ENCODE assay signal across 29 cellular contexts in the genomic region with DNA sequence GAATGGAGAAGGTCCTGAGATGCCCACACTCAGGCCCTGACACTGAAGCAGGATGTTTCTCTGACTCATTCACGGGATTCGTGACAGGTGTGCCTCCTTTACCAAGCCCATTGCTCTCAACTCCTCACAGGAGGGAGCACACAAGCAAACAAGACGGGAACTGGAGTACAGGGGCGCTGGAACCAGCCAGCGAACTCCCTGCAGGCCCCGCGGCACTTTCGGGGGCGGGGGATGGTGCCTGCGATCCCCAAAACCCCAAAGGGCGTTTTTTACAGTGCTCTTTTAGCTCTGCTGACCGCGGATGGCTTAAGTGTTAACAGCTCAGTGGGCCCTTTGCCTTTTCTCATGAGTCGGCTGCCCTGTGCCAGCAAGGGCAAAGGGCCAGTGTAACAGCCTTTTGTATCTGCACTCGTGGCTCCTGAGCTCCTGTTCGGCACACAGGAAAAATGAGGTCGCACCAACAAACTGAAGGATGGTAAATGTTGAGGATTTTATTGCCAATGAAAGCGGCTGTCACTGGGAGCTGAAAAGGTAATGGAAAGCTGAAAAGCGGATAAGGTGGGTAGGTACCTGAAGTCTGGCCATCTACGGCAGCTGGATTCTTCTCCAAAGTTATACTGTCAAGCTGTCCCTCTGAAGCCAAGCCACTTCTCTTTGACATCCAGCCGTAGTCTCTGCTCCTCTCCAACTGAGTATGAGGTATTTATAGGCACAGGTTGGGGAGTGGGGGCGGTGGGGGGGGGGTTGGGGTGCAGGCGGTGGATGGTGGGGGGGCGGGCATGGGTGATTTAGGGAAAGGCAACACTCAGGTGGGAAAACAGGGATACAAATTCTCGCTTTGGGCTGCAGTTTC.
DNase-seq lines count a peak whose midpoint lies in the region; ATAC-seq and TF ChIP-seq lines count a peak whose summit lies in the region.
"Had no signal": no experiment of that assay in that cellular context is flagged by ENCODE, and none has a peak within 500 bp of the region (broad histone marks: within the 10 kb centered on the region; RNA-seq: fewer than 3 reads in every experiment).

No MANE protein-coding gene starts in this region.

- H2AFZ ChIP-seq in PC-3 (ENCODE audit: low read length): no peak overlapping the region
- H2AFZ ChIP-seq in osteoblast (ENCODE audit: low read length): peak overlapping the region; percentile 29

- H3K36me3 ChIP-seq in PC-3 (ENCODE audit: low read depth, low read length) (no peaks in the 10 kb centered on the region), left ventricle myocardium inferior (no peaks in the 10 kb centered on the region), osteoblast (ENCODE audit: insufficient read depth, low read length) (no peaks in the 10 kb centered on the region), body of pancreas (replicated peaks in 1 of 2; ENCODE audit: insufficient read depth in 1 of 2, low read depth in 2 of 2) (no peaks in the 10 kb centered on the region), tibial artery (no peaks in the 10 kb centered on the region)
- H3K36me3 ChIP-seq: gastrocnemius medialis, upper lobe of left lung had no signal

- H3K27ac ChIP-seq in PC-3 (ENCODE audit: low read length) (no peak overlapping the region), left ventricle myocardium inferior (replicated peaks) (peak overlapping the region; percentile 86), osteoblast (ENCODE audit: low read depth, low read length) (no peak overlapping the region), body of pancreas (no peak overlapping the region), tibial artery (no peak overlapping the region)
- H3K27ac ChIP-seq: gastrocnemius medialis, upper lobe of left lung had no signal

- CTCF ChIA-PET in PC-3 (lab: Charles Lee): no interaction called here

- no peaks in the 10 kb centered on the region for H3K79me2 ChIP-seq in PC-3 (ENCODE audit: low read length)
- H3K79me2 ChIP-seq in osteoblast (ENCODE audit: insufficient read depth, low read length): no peaks in the 10 kb centered on the region

- TF ChIP-seq POLR2A in body of pancreas (IDR thresholded peaks at IDR 0.05): no peak

- intact Hi-C loops in PC-3 (cut with micrococcal nuclease): no loop called here
- intact Hi-C loops in left ventricle myocardium inferior (cut with micrococcal nuclease): no loop called here
- intact Hi-C loops in body of pancreas (cut with DNase I): no loop called here
- intact Hi-C loops in tibial artery (cut with DNase I; ENCODE audit: low total_unique reads): no loop called here

- H3K9ac ChIP-seq in PC-3 (ENCODE audit: low read length): no peak overlapping the region

- no peaks in the 10 kb centered on the region for H3K9me3 ChIP-seq in PC-3 (ENCODE audit: low read length)
- no peaks in the 10 kb centered on the region for H3K9me3 ChIP-seq in left ventricle myocardium inferior (replicated peaks)
- no peaks in the 10 kb centered on the region for H3K9me3 ChIP-seq in osteoblast (ENCODE audit: low read depth, low read length)
- H3K9me3 ChIP-seq in body of pancreas: no peaks in the 10 kb centered on the region
- no peaks in the 10 kb centered on the region for H3K9me3 ChIP-seq in tibial artery
- H3K9me3 ChIP-seq: gastrocnemius medialis, upper lobe of left lung had no signal

- DNase-seq in NCI-H146 (lab: John Stamatoyannopoulos, UW) (peak; percentile 15), NCI-H146 treated with DMSO at 0.1 percent for 48 hours (lab: John Stamatoyannopoulos, UW; ENCODE audit: unreplicated experiment) (no peak), PC-3 (no peak), left ventricle myocardium inferior (peak; percentile 41), osteoblast (ENCODE audit: insufficient read length, low spot score, missing footprints) (no peak), body of pancreas (no peak), tibial artery (no peak), NCI-H2196 (lab: John Stamatoyannopoulos, UW; ENCODE audit: unreplicated experiment) (no peak)
- DNase-seq: activated CD4-positive, alpha-beta T cell treated with anti-CD3 and anti-CD28 coated beads for 4 hours; activated CD8-positive, alpha-beta T cell treated with anti-CD3 and anti-CD28 coated beads, Interleukin-2, amount 10 ng/mL, durations not matched to agents 7 days and 5 days; activated naive CD4-positive, alpha-beta T cell treated with anti-CD3 and anti-CD28 coated beads, Interleukin-2, amount 50 U/mL, for 16 hours; amygdala; CD4-positive, CD25-positive, alpha-beta regulatory T cell; EL; gastrocnemius medialis; GOT3; midbrain; naive thymus-derived CD4-positive, alpha-beta T cell; NCI-H1105; NCI-H2029; NCI-H2227 treated with DMSO at 0.1 percent for 48 hours; NCI-H526; NK-92 treated with Interleukin-12 subunit alpha and Interleukin-12 subunit beta, amount 100 ng/mL, for 24 hours; occipital lobe; SIG-M5; stimulated activated naive B cell treated with anti-CD40 and anti-IgM and Interleukin-4, amounts not matched to agents 10 μg/mL and 1 μg/mL and 100 μg/mL, for 72 hours; substantia nigra; SW 1271 had no signal

- H3K27me3 ChIP-seq in PC-3 (ENCODE audit: low read length) (peaks cover 72% of the 10 kb centered on the region), left ventricle myocardium inferior (ENCODE audit: low read depth) (no peaks in the 10 kb centered on the region), osteoblast (ENCODE audit: insufficient read depth, low read length) (peaks cover 42% of the 10 kb centered on the region), body of pancreas (no peaks in the 10 kb centered on the region), tibial artery (no peaks in the 10 kb centered on the region)
- H3K27me3 ChIP-seq: gastrocnemius medialis, upper lobe of left lung had no signal

- 75 to 76% methylated on average over 19 to 25 of the region's 25 CpGs for WGBS in body of pancreas, 2 donors

- H4K20me1 ChIP-seq in PC-3 (ENCODE audit: low read length) (no peaks in the 10 kb centered on the region), osteoblast (ENCODE audit: insufficient read depth, low read length) (no peaks in the 10 kb centered on the region)

- TF ChIP-seq CTCF in PC-3 (conservative IDR thresholded peaks at IDR 0.05; ENCODE audit: low read depth, low read length) (no peak), left ventricle myocardium inferior (IDR thresholded peaks at IDR 0.05; ENCODE audit: borderline replicate concordance) (no peak), osteoblast (IDR thresholded peaks at IDR 0.05; ENCODE audit: extremely low read depth, low read depth, low read length) (no peak), body of pancreas (IDR thresholded peaks at IDR 0.05) (no peak), tibial artery (IDR thresholded peaks at IDR 0.05) (no peak)

- no peaks in the 10 kb centered on the region for H3K4me1 ChIP-seq in PC-3 (ENCODE audit: insufficient read depth, low read length)
- no peaks in the 10 kb centered on the region for H3K4me1 ChIP-seq in left ventricle myocardium inferior
- no peaks in the 10 kb centered on the region for H3K4me1 ChIP-seq in osteoblast (ENCODE audit: insufficient read depth, low read length)
- H3K4me1 ChIP-seq in body of pancreas: no peaks in the 10 kb centered on the region
- no peaks in the 10 kb centered on the region for H3K4me1 ChIP-seq in tibial artery
- H3K4me1 ChIP-seq: gastrocnemius medialis, upper lobe of left lung had no signal

- H3K4me3 ChIP-seq in PC-3 (ENCODE audit: low read length): no peak overlapping the region
- H3K4me3 ChIP-seq in left ventricle myocardium inferior: peak overlapping the region; percentile 65
- no peak overlapping the region for H3K4me3 ChIP-seq in osteoblast (ENCODE audit: insufficient read depth, low read length)
- H3K4me3 ChIP-seq in body of pancreas: no peak overlapping the region
- H3K4me3 ChIP-seq in tibial artery: no peak overlapping the region
- H3K4me3 ChIP-seq: gastrocnemius medialis, upper lobe of left lung had no signal

- POLR2A ChIA-PET in PC-3 (lab: Charles Lee; ENCODE audit: unreplicated experiment): no interaction called here

- H3K9me2 ChIP-seq in PC-3 (replicated peaks; ENCODE audit: low read length): no peaks in the 10 kb centered on the region

- H3K4me2 ChIP-seq in PC-3 (ENCODE audit: low read length) (no peak overlapping the region), osteoblast (ENCODE audit: insufficient read depth, low read length) (no peak overlapping the region)

- ATAC-seq in PC-3: 0 out of 2 replicates have a peak, but pooled peaks have one; percentile 22
- ATAC-seq in body of pancreas: no peak
- ATAC-seq: activated CD8-positive, alpha-beta T cell treated with anti-CD3 and anti-CD28 coated beads, Interleukin-2, amount 10 ng/mL, durations not matched to agents 7 days and 5 days; gastrocnemius medialis; naive thymus-derived CD4-positive, alpha-beta T cell; stimulated activated naive B cell treated with anti-CD40 and anti-IgM and Interleukin-4, amounts not matched to agents 10 μg/mL and 1 μg/mL and 100 μg/mL, for 72 hours had no signal

- no TSS peak for BruUV-seq in PC-3 (replicated peaks; lab: Mats Ljungman, UMichigan)

- no peaks in the 10 kb centered on the region for H3F3A ChIP-seq in PC-3 (ENCODE audit: low read length, unreplicated experiment)

Comparison
In these comparisons a context has a peak if more than half of its experiments do, and no peak if none do; other contexts are left out.
1. DNase-seq: peak in NCI-H146 (single experiment) and left ventricle myocardium inferior (single experiment); none in NCI-H146 treated with DMSO at 0.1 percent for 48 hours (single experiment), PC-3 (single experiment), osteoblast (single experiment), body of pancreas (0 of 4), tibial artery (0 of 2) and NCI-H2196 (single experiment).